8 cellular contexts compared by ENCODE assay signal in genomic region chr11:59145534-59145933, GRCh38. TPM values are rescaled to one million over a fixed set of nuclear protein-coding genes. Genes with fewer than 3 reads are reported as not detected.
A peak's percentile ranks its signal among the peaks of the same experiment; 100 is the strongest.
DNase-seq lines count a peak whose midpoint lies in the region; ATAC-seq and TF ChIP-seq lines count a peak whose summit lies in the region.

No MANE protein-coding gene starts in this region.

- peak overlapping the region in 1 of 2 donors; percentile 12 for H3K9ac ChIP-seq in colonic mucosa (ENCODE audit: low read depth in 2 of 2, low read length in 2 of 2)

- no peaks in the 10 kb centered on the region for H3K27me3 Mint-ChIP-seq in osteocyte (ENCODE audit: unreplicated experiment)

- intact Hi-C loops in colonic mucosa (cut with DNase I): no loop called here

- H3K36me3 Mint-ChIP-seq in osteocyte (ENCODE audit: unreplicated experiment): peaks cover 12% of the 10 kb centered on the region

- no peaks in the 10 kb centered on the region for H3K36me3 ChIP-seq in colonic mucosa

- no peaks in the 10 kb centered on the region for H3K9me3 Mint-ChIP-seq in osteocyte (ENCODE audit: unreplicated experiment)

- H3K27ac ChIP-seq in colonic mucosa: peak overlapping the region; percentile 95

- no peak for ATAC-seq in GM19328 (IDR thresholded peaks at IDR 0.05; ENCODE audit: unreplicated experiment)

- no peaks in the 10 kb centered on the region for H3K9me3 ChIP-seq in colonic mucosa

- TF ChIP-seq CTCF in colonic mucosa (IDR thresholded peaks at IDR 0.05) (no peak), osteocyte (IDR thresholded peaks at IDR 0.05) (no peak)

- H3K27ac Mint-ChIP-seq in osteocyte (ENCODE audit: unreplicated experiment): peak overlapping the region; percentile 97

- H3K27me3 ChIP-seq in colonic mucosa: no peaks in the 10 kb centered on the region

- DNase-seq in GF-D8 (lab: John Stamatoyannopoulos, UW): peak; percentile 63
- peak; percentile 70 to 87 for DNase-seq in NOMO-1 (lab: John Stamatoyannopoulos, UW; ENCODE audit: unreplicated experiment in 2 of 2)
- no peak for DNase-seq in colonic mucosa
- DNase-seq in osteocyte (ENCODE audit: extremely low spot score, unreplicated experiment): no peak
- no peak for DNase-seq in superior temporal gyrus (ENCODE audit: extremely low spot score)
- DNase-seq in HPDE6-E6E7 (ENCODE audit: extremely low spot score): no peak
- no peak for DNase-seq in mesenteric fat pad (ENCODE audit: low spot score)

- H3K4me1 ChIP-seq in colonic mucosa: no peaks in the 10 kb centered on the region

- H3K4me3 Mint-ChIP-seq in osteocyte (ENCODE audit: unreplicated experiment): peak overlapping the region; percentile 96

- H3K4me1 Mint-ChIP-seq in osteocyte (ENCODE audit: unreplicated experiment): peaks cover 38% of the 10 kb centered on the region

- no peak overlapping the region for H3K4me3 ChIP-seq in colonic mucosa

RNA-seq across cellular contexts. Expression of gene FAM111A, which starts 2.9 kb away (rescaled TPM):
- total RNA-seq in colonic mucosa: 10 to 100 TPM; 24.9 to 38.1 TPM
- total RNA-seq in osteocyte: 43.0 and 48.5 TPM in 2 replicates
- total RNA-seq in mesenteric fat pad: 18.6 TPM

RNA-seq across cellular contexts. Expression of gene DTX4, which starts 26.4 kb away (rescaled TPM):
- total RNA-seq in colonic mucosa (10 to 100 TPM; 54.7 to 59.7 TPM), osteocyte (1.2 and 2.7 TPM in 2 replicates), mesenteric fat pad (60.8 TPM)

RNA-seq across cellular contexts. Expression of gene FAM111B, which starts 38.5 kb away (rescaled TPM):
- total RNA-seq in colonic mucosa (10 to 100 TPM in 1 of 2 donors, 1 to 10 TPM in 1; 7.9 to 27.5 TPM), osteocyte (2.7 and 2.8 TPM in 2 replicates), mesenteric fat pad (0.26 TPM)

RNA-seq across cellular contexts. Expression of gene GLYATL1B, which starts 59.4 kb away (rescaled TPM):
- total RNA-seq in colonic mucosa: not detected
- not detected in 2 replicates for total RNA-seq in osteocyte
- total RNA-seq in mesenteric fat pad: not detected

Comparison
In these comparisons a context has a peak if more than half of its experiments do, and no peak if none do; other contexts are left out.
1. DNase-seq: peak in GF-D8 (single experiment) and NOMO-1 (2 of 2); none in colonic mucosa (single experiment), osteocyte (single experiment), superior temporal gyrus (single experiment), HPDE6-E6E7 (single experiment) and mesenteric fat pad (single experiment).
2. RNA of gene DTX4, which starts 26.4 kb away (total RNA-seq): 60.8 TPM in mesenteric fat pad (single experiment) and 54.7 to 59.7 TPM in colonic mucosa; 1.2 to 2.7 TPM in osteocyte; every median in the first group is over 10 times any median in the second.